In the genomic region with DNA sequence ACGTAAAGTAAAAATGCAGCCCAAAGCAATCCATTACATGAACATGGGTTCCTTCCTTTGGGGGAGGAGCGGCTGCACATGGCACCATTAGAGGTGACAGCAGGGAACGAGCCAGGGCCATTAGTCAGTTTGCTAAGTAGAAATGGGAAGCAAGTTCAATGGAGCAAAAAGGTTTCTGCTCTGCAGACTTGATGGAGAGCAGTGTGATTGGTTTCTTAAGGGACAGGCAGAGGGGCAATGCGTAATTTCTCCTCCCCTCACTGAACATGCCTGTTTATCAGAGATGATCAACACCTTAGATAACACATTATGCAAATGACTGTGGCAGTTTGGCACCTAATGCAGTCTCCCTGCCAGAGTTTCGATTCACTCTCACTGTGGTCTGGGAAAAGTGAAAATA, we compare ENCODE assay signal across 23 cellular contexts.
DNase-seq lines count a peak whose midpoint lies in the region; ATAC-seq, FAIRE-seq and TF ChIP-seq lines count a peak whose summit lies in the region.
"Had no signal": no experiment of that assay in that cellular context is flagged by ENCODE, and none has a peak within 500 bp of the region (broad histone marks: within the 10 kb centered on the region; RNA-seq: fewer than 3 reads in every experiment).

No MANE protein-coding gene starts in this region.

- DNase-seq in NCI-H1694 (lab: John Stamatoyannopoulos, UW) (peak; percentile 21), NCI-H1694 treated with DMSO at 0.1 percent for 48 hours (lab: John Stamatoyannopoulos, UW) (no peak), WTC11 (ENCODE audit: low spot score) (no peak), renal cortical epithelial cell (ENCODE audit: low read depth) (peak; percentile 16), AG08396 (ENCODE audit: low spot score) (no peak), NOMO-1 (lab: John Stamatoyannopoulos, UW; ENCODE audit: unreplicated experiment in 2 of 2) (no peak), prostate gland (ENCODE audit: low spot score) (no peak)
- DNase-seq: activated B cell treated with CpG ODN at 0.5 μM for 24 hours; activated CD4-positive, alpha-beta T cell treated with anti-CD3 and anti-CD28 coated beads, Interleukin-2, amount 50 U/mL, for 4 hours; activated CD8-positive, alpha-beta memory T cell treated with anti-CD3 and anti-CD28 coated beads, Interleukin-2, amount 50 U/mL, for 4 hours; activated naive CD8-positive, alpha-beta T cell treated with anti-CD3 and anti-CD28 coated beads for 36 hours; BE2C; effector CD8-positive, alpha-beta T cell; foreskin fibroblast; KBM-7; MG63; NCI-H1417 treated with DMSO at 0.1 percent for 48 hours; T-helper 9 cell had no signal

- H3K27ac Mint-ChIP-seq in WTC11: no peak overlapping the region
- H3K27ac Mint-ChIP-seq: activated B cell treated with CpG ODN at 0.5 μM for 24 hours; activated naive CD8-positive, alpha-beta T cell treated with anti-CD3 and anti-CD28 coated beads for 36 hours; type B pancreatic cell had no signal

- peak; percentile 47 for FAIRE-seq in islet of Langerhans (lab: Jason Lieb, UNC)
- FAIRE-seq: A204.1, colon had no signal

- WGBS in prostate gland: 71% methylated on average over 5 of the region's 5 CpGs

- peak; percentile 50; the same call in 1 of the 2 replicates for ATAC-seq in WTC11
- ATAC-seq: Right ventricle myocardium inferior had no signal

- CTCF ChIA-PET in WTC11 (lab: Charles Lee): no interaction called here

- H3K36me3 ChIP-seq in prostate gland: no peaks in the 10 kb centered on the region
- H3K36me3 ChIP-seq: BE2C, MG63 had no signal

- peaks cover 46% of the 10 kb centered on the region for H3K36me3 Mint-ChIP-seq in WTC11
- H3K36me3 Mint-ChIP-seq: activated naive CD8-positive, alpha-beta T cell treated with anti-CD3 and anti-CD28 coated beads for 36 hours; type B pancreatic cell had no signal

- no peak overlapping the region for H3K4me3 ChIP-seq in prostate gland
- H3K4me3 ChIP-seq: MG63 had no signal

- no peaks in the 10 kb centered on the region for H3K9me3 ChIP-seq in prostate gland
- H3K9me3 ChIP-seq: BE2C, MG63 had no signal

- no peak overlapping the region for H3K4me3 Mint-ChIP-seq in WTC11
- H3K4me3 Mint-ChIP-seq: activated B cell treated with CpG ODN at 0.5 μM for 24 hours; activated naive CD8-positive, alpha-beta T cell treated with anti-CD3 and anti-CD28 coated beads for 36 hours; type B pancreatic cell had no signal

- peaks cover 4% of the 10 kb centered on the region for H3K27me3 Mint-ChIP-seq in WTC11 (ENCODE audit: low read depth)
- H3K27me3 Mint-ChIP-seq: type B pancreatic cell had no signal

- TF ChIP-seq CTCF in WTC11 (IDR thresholded peaks at IDR 0.05): no peak
- TF ChIP-seq CTCF in prostate gland (IDR thresholded peaks at IDR 0.05): no peak

- no peak overlapping the region for H3K27ac ChIP-seq in prostate gland

- intact Hi-C loops in prostate gland (cut with DNase I): no loop called here

- no peaks in the 10 kb centered on the region for H3K27me3 ChIP-seq in prostate gland (replicated peaks; ENCODE audit: insufficient read depth)
- H3K27me3 ChIP-seq: BE2C, MG63 had no signal

- peaks cover 19% of the 10 kb centered on the region for H3K4me1 Mint-ChIP-seq in WTC11
- H3K4me1 Mint-ChIP-seq: activated B cell treated with CpG ODN at 0.5 μM for 24 hours; activated naive CD8-positive, alpha-beta T cell treated with anti-CD3 and anti-CD28 coated beads for 36 hours had no signal

- POLR2A ChIA-PET in WTC11 (lab: Charles Lee): no interaction called here

- no peaks in the 10 kb centered on the region for H3K4me1 ChIP-seq in prostate gland (replicated peaks)
- H3K4me1 ChIP-seq: BE2C had no signal

- TF ChIP-seq POLR2A in prostate gland (IDR thresholded peaks at IDR 0.05): no peak

- H3K9me3 Mint-ChIP-seq in WTC11: peaks cover 25% of the 10 kb centered on the region
- H3K9me3 Mint-ChIP-seq: activated B cell treated with CpG ODN at 0.5 μM for 24 hours had no signal

TF ChIP-seq in WTC11, 78 proteins besides CTCF, POLR2A, EP300 and RAD21:
- no peak for TF ChIP-seq PREB (CRISPR knock-in tag; IDR thresholded peaks at IDR 0.05; ENCODE audit: borderline replicate concordance)

Comparison
In these comparisons a context has a peak if more than half of its experiments do, and no peak if none do; other contexts are left out.
1. DNase-seq: peak in NCI-H1694 (single experiment) and renal cortical epithelial cell (single experiment); none in NCI-H1694 treated with DMSO at 0.1 percent for 48 hours (single experiment), WTC11 (single experiment), AG08396 (single experiment), NOMO-1 (0 of 2) and prostate gland (single experiment).